8 cellular contexts compared by ENCODE assay signal in the genomic region with DNA sequence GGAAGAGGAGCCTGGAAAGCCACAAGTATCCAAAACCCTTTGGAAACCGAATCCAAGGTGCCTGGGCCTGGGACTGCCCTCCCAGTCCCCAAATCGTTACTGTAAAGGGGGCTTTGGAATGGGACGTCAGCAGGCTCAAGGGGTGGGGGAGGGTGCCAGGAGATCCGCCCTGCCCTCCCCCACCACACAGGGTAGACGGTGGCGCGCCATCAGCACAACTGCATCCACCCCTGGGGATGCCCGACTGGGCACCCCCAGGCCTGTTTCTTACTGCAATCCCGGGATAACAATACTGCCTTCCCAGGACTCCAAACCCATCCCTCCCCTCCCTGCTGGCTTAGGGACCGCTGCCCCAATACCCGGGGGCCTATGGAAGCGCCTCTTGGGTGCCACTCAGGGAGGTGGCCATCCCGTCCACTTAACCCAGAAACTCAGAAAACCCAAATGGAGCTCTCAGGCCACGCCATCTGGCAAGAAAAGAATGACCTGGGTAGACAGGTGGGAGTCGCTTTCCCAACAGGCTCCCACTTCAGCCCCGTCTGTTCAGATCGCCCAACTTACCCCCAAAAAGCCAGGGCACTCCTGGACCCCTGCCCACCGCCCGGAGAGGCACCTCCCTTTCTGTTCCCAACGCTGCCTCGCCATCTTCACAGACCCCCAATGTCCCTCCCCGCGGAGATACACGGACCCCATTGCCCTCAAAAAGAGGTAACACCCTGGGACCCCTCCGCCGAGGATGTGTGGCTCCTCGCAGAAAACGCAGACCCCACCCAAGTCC. TPM values are rescaled to one million over a fixed set of nuclear protein-coding genes. Genes with fewer than 3 reads are reported as not detected.
A peak's percentile ranks its signal among the peaks of the same experiment; 100 is the strongest.
DNase-seq lines count a peak whose midpoint lies in the region; ATAC-seq and TF ChIP-seq lines count a peak whose summit lies in the region.

No MANE protein-coding gene starts in this region.

- no peaks in the 10 kb centered on the region for H3K27me3 ChIP-seq in CD8-positive, alpha-beta memory T cell (ENCODE audit: insufficient read depth, low read length, poor library complexity, severe bottlenecking)
- no peaks in the 10 kb centered on the region for H3K27me3 ChIP-seq in dorsolateral prefrontal cortex

- CTCF ChIA-PET in CD8-positive, alpha-beta memory T cell (lab: Charles Lee), result no interaction called here

- H3K27ac Mint-ChIP-seq in CD8-positive, alpha-beta memory T cell, result peak overlapping the region; percentile 48 to 100 (median 86)
- H3K27ac Mint-ChIP-seq in neural crest cell (ENCODE audit: unreplicated experiment), result no peak overlapping the region

- H3K4me3 Mint-ChIP-seq in CD8-positive, alpha-beta memory T cell, result peak overlapping the region; percentile 91 to 100 (median 95)
- peak overlapping the region; percentile 80 for H3K4me3 Mint-ChIP-seq in neural crest cell

- no peak overlapping the region for H3K4me3 ChIP-seq in CD8-positive, alpha-beta memory T cell (ENCODE audit: low read length)
- H3K4me3 ChIP-seq in dorsolateral prefrontal cortex, result peak overlapping the region in 53 of 59 donors; percentile 10 to 87 (median 65)

- H3K4me1 ChIP-seq in CD8-positive, alpha-beta memory T cell (ENCODE audit: insufficient read depth, low read length), result peaks cover 50% of the 10 kb centered on the region

- H3K27ac ChIP-seq in CD8-positive, alpha-beta memory T cell (ENCODE audit: low read depth, low read length), result peak overlapping the region; percentile 67
- peak overlapping the region in 39 of 59 donors; percentile 1 to 90 (median 54) for H3K27ac ChIP-seq in dorsolateral prefrontal cortex

- no peak for DNase-seq in CD8-positive, alpha-beta memory T cell
- DNase-seq in NCI-H524 (lab: John Stamatoyannopoulos, UW) (peak; percentile 63 to 71), dorsolateral prefrontal cortex (no peak), neural crest cell (ENCODE audit: low read depth, low spot score) (no peak), NCI-H2029 (lab: John Stamatoyannopoulos, UW) (no peak)

- H3K36me3 ChIP-seq in CD8-positive, alpha-beta memory T cell (ENCODE audit: insufficient read depth, low read length), result no peaks in the 10 kb centered on the region

- ATAC-seq in HG02885 (IDR thresholded peaks at IDR 0.05; ENCODE audit: poor library complexity, unreplicated experiment), result no peak
- ATAC-seq in HG02571 (IDR thresholded peaks at IDR 0.05; ENCODE audit: unreplicated experiment), result no peak
- no peak for ATAC-seq in esophagus mucosa

- TF ChIP-seq CTCF in dorsolateral prefrontal cortex (IDR thresholded peaks at IDR 0.05 in 54 of 56, conservative IDR thresholded peaks at IDR 0.05 in 2 of 56; ENCODE audit: low read depth in 1 of 56, partially characterized antibody in 56 of 56), result no peak
- no peak for TF ChIP-seq CTCF in neural crest cell (conservative IDR thresholded peaks at IDR 0.05)

- intact Hi-C loops in dorsolateral prefrontal cortex (cut with DNase I), result no loop called here

- no peaks in the 10 kb centered on the region for H3K9me3 ChIP-seq in CD8-positive, alpha-beta memory T cell (ENCODE audit: low read length)

- peaks cover 20 to 64% (median 30%) of the 10 kb centered on the region in 3 donors for H3K4me1 Mint-ChIP-seq in CD8-positive, alpha-beta memory T cell
- H3K4me1 Mint-ChIP-seq in neural crest cell, result peaks cover 18% of the 10 kb centered on the region

- H3K9me3 Mint-ChIP-seq in CD8-positive, alpha-beta memory T cell, result no peaks in the 10 kb centered on the region
- H3K9me3 Mint-ChIP-seq in neural crest cell, result no peaks in the 10 kb centered on the region

- POLR2A ChIA-PET in CD8-positive, alpha-beta memory T cell (lab: Charles Lee), result no interaction called here

- H3K27me3 Mint-ChIP-seq in CD8-positive, alpha-beta memory T cell, result peaks cover 0 to 4% of the 10 kb centered on the region in 2 donors
- peaks cover 25% of the 10 kb centered on the region for H3K27me3 Mint-ChIP-seq in neural crest cell (ENCODE audit: low read depth)

- H3K36me3 Mint-ChIP-seq in CD8-positive, alpha-beta memory T cell, result peaks cover 0 to 5% (median 0%) of the 10 kb centered on the region in 3 donors
- no peaks in the 10 kb centered on the region for H3K36me3 Mint-ChIP-seq in neural crest cell (ENCODE audit: low read depth)

RNA-seq across cellular contexts. Expression of gene KLF16, which starts 2.4 kb away (rescaled TPM):
- 10 to 100 TPM; 42.8 to 43.1 TPM for total RNA-seq in CD8-positive, alpha-beta memory T cell
- 0.92 TPM for polyA plus RNA-seq in CD8-positive, alpha-beta memory T cell
- total RNA-seq in dorsolateral prefrontal cortex (10 to 100 TPM; 18.4 to 58.7 (median 34.5) TPM), neural crest cell (18.9 and 20.7 TPM in 2 replicates), esophagus mucosa (23.4 TPM)

RNA-seq across cellular contexts. Expression of gene REXO1, which starts 12.7 kb away (rescaled TPM):
- total RNA-seq in CD8-positive, alpha-beta memory T cell, result 10 to 100 TPM; 61.0 to 63.7 TPM
- 8.7 TPM for polyA plus RNA-seq in CD8-positive, alpha-beta memory T cell
- total RNA-seq in dorsolateral prefrontal cortex, result 10 to 100 TPM; 33.1 to 84.1 (median 54.4) TPM
- 40.8 and 45.3 TPM in 2 replicates for total RNA-seq in neural crest cell
- total RNA-seq in esophagus mucosa, result 16.9 TPM

RNA-seq across cellular contexts. Expression of gene ABHD17A, which starts 24.3 kb away (rescaled TPM):
- total RNA-seq in CD8-positive, alpha-beta memory T cell, result 100 to 1,000 TPM; 105 to 114 TPM
- 252 TPM for polyA plus RNA-seq in CD8-positive, alpha-beta memory T cell
- total RNA-seq in dorsolateral prefrontal cortex, result 100 to 1,000 TPM in 118 of 120 experiments, 10 to 100 TPM in 2; 93.9 to 197 (median 126) TPM
- total RNA-seq in neural crest cell, result 73.9 and 74.1 TPM in 2 replicates
- 50.9 TPM for total RNA-seq in esophagus mucosa

RNA-seq across cellular contexts. Expression of gene ADAT3, which starts 44.2 kb away (rescaled TPM):
- 1 to 10 TPM; 6.3 to 6.6 TPM for total RNA-seq in CD8-positive, alpha-beta memory T cell
- polyA plus RNA-seq in CD8-positive, alpha-beta memory T cell, result 4.6 TPM
- total RNA-seq in dorsolateral prefrontal cortex (10 to 100 TPM in 3 of 120 experiments, 1 to 10 TPM in 117; 2.5 to 11.7 (median 5.9) TPM), neural crest cell (13.7 and 14.1 TPM in 2 replicates), esophagus mucosa (5.5 TPM)

RNA-seq across cellular contexts. Expression of gene SCAMP4, which starts 44.2 kb away (rescaled TPM):
- total RNA-seq in CD8-positive, alpha-beta memory T cell, result 10 to 100 TPM; 38.6 to 40.6 TPM
- 16.3 TPM for polyA plus RNA-seq in CD8-positive, alpha-beta memory T cell
- total RNA-seq in dorsolateral prefrontal cortex (10 to 100 TPM; 39.8 to 90.1 (median 58.7) TPM), neural crest cell (71.2 and 79.9 TPM in 2 replicates), esophagus mucosa (45.6 TPM)

Comparison
In these comparisons a context has a peak if more than half of its experiments do, and no peak if none do; other contexts are left out.
1. DNase-seq: peak in NCI-H524 (2 of 2); none in CD8-positive, alpha-beta memory T cell (0 of 5), dorsolateral prefrontal cortex (0 of 10), neural crest cell (single experiment) and NCI-H2029 (single experiment).